19 cellular contexts compared by ENCODE assay signal in genomic region chr19:2117215-2117960, GRCh38. TPM values are rescaled to one million over a fixed set of nuclear protein-coding genes. Genes with fewer than 3 reads are reported as not detected.
A peak's percentile ranks its signal among the peaks of the same experiment; 100 is the strongest.
DNase-seq lines count a peak whose midpoint lies in the region; ATAC-seq, FAIRE-seq and TF ChIP-seq lines count a peak whose summit lies in the region.
"Had no signal": no experiment of that assay in that cellular context is flagged by ENCODE, and none has a peak within 500 bp of the region (broad histone marks: within the 10 kb centered on the region; RNA-seq: fewer than 3 reads in every experiment).

No MANE protein-coding gene starts in this region.

- no peaks in the 10 kb centered on the region for H3K9me3 ChIP-seq in adrenal gland (replicated peaks in 1 of 3)
- no peaks in the 10 kb centered on the region for H3K9me3 ChIP-seq in pancreas
- H3K9me3 ChIP-seq: BLaER1 treated with 17β-estradiol and CSF1 and Interleukin-3, amounts not matched to agents 10 nM and 100 nM had no signal

- peaks cover 0 to 6% of the 10 kb centered on the region in 2 donors for H3K4me1 ChIP-seq in adrenal gland (replicated peaks in 1 of 2)
- H3K4me1 ChIP-seq in pancreas: no peaks in the 10 kb centered on the region

- H3K27me3 Mint-ChIP-seq in chondrocyte (ENCODE audit: low read depth): no peaks in the 10 kb centered on the region
- H3K27me3 Mint-ChIP-seq in natural killer cell treated with Interleukin-12 subunit alpha and Interleukin-12 subunit beta and Interleukin-15 and Interleukin-18, amount 100 ng/mL, for 72 hours: no peaks in the 10 kb centered on the region
- H3K27me3 Mint-ChIP-seq: B cell had no signal

- FAIRE-seq in pancreas (lab: Jason Lieb, UNC): no peak
- FAIRE-seq: GM12891, GM18507, H54 had no signal

- H3K36me3 ChIP-seq in adrenal gland (replicated peaks in 1 of 2) (peaks cover 0 to 98% of the 10 kb centered on the region in 2 donors), pancreas (peaks cover 6 to 93% (median 70%) of the 10 kb centered on the region in 3 donors)

- intact Hi-C loops in adrenal gland (cut with DNase I) (no loop called here), pancreas (cut with DNase I) (no loop called here)

- TF ChIP-seq CTCF in adrenal gland (IDR thresholded peaks at IDR 0.05) (no peak), chondrocyte (IDR thresholded peaks at IDR 0.05) (no peak), pancreas (IDR thresholded peaks at IDR 0.05) (no peak)

- ATAC-seq in pancreas (peak; percentile 87 to 95 (median 94)), HG02588 (IDR thresholded peaks at IDR 0.05; ENCODE audit: unreplicated experiment) (no peak)
- no peak for ATAC-seq in natural killer cell treated with Interleukin-12 subunit alpha and Interleukin-12 subunit beta and Interleukin-15 and Interleukin-18, amount 100 ng/mL, for 72 hours
- ATAC-seq: CD8-positive, alpha-beta T cell; HCT116 had no signal

- H3K4me1 Mint-ChIP-seq in chondrocyte (ENCODE audit: low read depth): peaks cover 13% of the 10 kb centered on the region
- H3K4me1 Mint-ChIP-seq in natural killer cell treated with Interleukin-12 subunit alpha and Interleukin-12 subunit beta and Interleukin-15 and Interleukin-18, amount 100 ng/mL, for 72 hours (ENCODE audit: low read depth in 2 of 2): peaks cover 7 to 16% of the 10 kb centered on the region in 2 donors

- no peak overlapping the region for H3K4me3 ChIP-seq in adrenal gland
- H3K4me3 ChIP-seq in pancreas: no peak overlapping the region
- H3K4me3 ChIP-seq: BLaER1 treated with 17β-estradiol and CSF1 and Interleukin-3, amounts not matched to agents 10 nM and 100 nM; GM23248 had no signal

- WGBS in adrenal gland, 4 donors: 51 to 73% (median 61%) methylated on average over 11 to 27 of the region's 27 CpGs
- WGBS in pancreas, 2 donors: 56 to 61% methylated on average over 24 to 27 of the region's 27 CpGs

- H3K36me3 Mint-ChIP-seq in chondrocyte (ENCODE audit: low read depth): peaks cover 36% of the 10 kb centered on the region
- H3K36me3 Mint-ChIP-seq in natural killer cell treated with Interleukin-12 subunit alpha and Interleukin-12 subunit beta and Interleukin-15 and Interleukin-18, amount 100 ng/mL, for 72 hours: peaks cover 13% of the 10 kb centered on the region

- H3K27me3 ChIP-seq in adrenal gland: no peaks in the 10 kb centered on the region
- H3K27me3 ChIP-seq in pancreas: no peaks in the 10 kb centered on the region
- H3K27me3 ChIP-seq: BLaER1 treated with 17β-estradiol and CSF1 and Interleukin-3, amounts not matched to agents 10 nM and 100 nM had no signal

- H3K4me3 Mint-ChIP-seq in chondrocyte (ENCODE audit: unreplicated experiment): no peak overlapping the region
- no peak overlapping the region for H3K4me3 Mint-ChIP-seq in natural killer cell treated with Interleukin-12 subunit alpha and Interleukin-12 subunit beta and Interleukin-15 and Interleukin-18, amount 100 ng/mL, for 72 hours
- H3K4me3 Mint-ChIP-seq: B cell; CD8-positive, alpha-beta T cell had no signal

- H3K27ac ChIP-seq in adrenal gland (peak overlapping the region in 1 of 5 donors; percentile 23), pancreas (peak overlapping the region; percentile 52 to 70 (median 64))
- H3K27ac ChIP-seq: BLaER1 treated with 17β-estradiol and CSF1 and Interleukin-3, amounts not matched to agents 10 nM and 100 nM; GM23248 had no signal

- no peak for TF ChIP-seq POLR2A in adrenal gland (IDR thresholded peaks at IDR 0.05)

- no peak overlapping the region for H3K27ac Mint-ChIP-seq in chondrocyte (ENCODE audit: unreplicated experiment)
- no peak overlapping the region for H3K27ac Mint-ChIP-seq in natural killer cell treated with Interleukin-12 subunit alpha and Interleukin-12 subunit beta and Interleukin-15 and Interleukin-18, amount 100 ng/mL, for 72 hours
- H3K27ac Mint-ChIP-seq: B cell; CD8-positive, alpha-beta T cell had no signal

- H3K9me3 Mint-ChIP-seq in chondrocyte (ENCODE audit: low read depth): no peaks in the 10 kb centered on the region
- no peaks in the 10 kb centered on the region for H3K9me3 Mint-ChIP-seq in natural killer cell treated with Interleukin-12 subunit alpha and Interleukin-12 subunit beta and Interleukin-15 and Interleukin-18, amount 100 ng/mL, for 72 hours
- H3K9me3 Mint-ChIP-seq: CD8-positive, alpha-beta T cell had no signal

- DNase-seq in adrenal gland: peak in 6 of 7 donors; percentile 78 to 90 (median 86)
- DNase-seq in chondrocyte (ENCODE audit: low spot score): peak; percentile 89
- DNase-seq in pancreas: peak; percentile 82 to 97 (median 94)
- DNase-seq in natural killer cell treated with Interleukin-12 subunit alpha and Interleukin-12 subunit beta and Interleukin-15 and Interleukin-18, amount 100 ng/mL, for 72 hours (ENCODE audit: low spot score): no peak
- DNase-seq in stimulated activated CD8-positive, alpha-beta memory T cell treated with anti-CD3 and anti-CD28 coated beads, Interleukin-4, amount 100 ng/mL, for 48 hours: no peak
- DNase-seq: CD8-positive, alpha-beta T cell; DMS 273 treated with DMSO at 0.1 percent for 48 hours; DMS53; DND-41; EL; GM23248; KG1 had no signal

RNA-seq across cellular contexts. Expression of gene IZUMO4, which starts 20.7 kb away (rescaled TPM):
- 1 to 10 TPM in 6 of 8 donors, under 1 TPM in 2; 0.69 to 8.7 (median 2.1) TPM for total RNA-seq in adrenal gland
- 10 to 100 TPM in 2 of 3 donors, 1 to 10 TPM in 1; 2.6 to 24.6 (median 17.4) TPM for polyA plus RNA-seq in adrenal gland
- 2.4 to 3.9 TPM (median 3.2 TPM) in 3 replicates for total RNA-seq in chondrocyte
- 10 to 100 TPM in 1 of 6 donors, 1 to 10 TPM in 5; 5.2 to 10.5 (median 7.0) TPM for total RNA-seq in pancreas
- 10 to 100 TPM; 32.8 to 42.2 TPM for polyA plus RNA-seq in pancreas
- total RNA-seq in natural killer cell treated with Interleukin-12 subunit alpha and Interleukin-12 subunit beta and Interleukin-15 and Interleukin-18, amount 100 ng/mL, for 72 hours: 1 to 10 TPM; 5.7 to 5.9 TPM

RNA-seq across cellular contexts. Expression of gene MOB3A, which starts 21.3 kb away (rescaled TPM):
- total RNA-seq in adrenal gland: 10 to 100 TPM; 25.5 to 54.0 (median 45.2) TPM
- 10 to 100 TPM; 13.6 to 22.4 (median 16.0) TPM for polyA plus RNA-seq in adrenal gland
- total RNA-seq in chondrocyte: 34.6 to 48.0 TPM (median 45.5 TPM) in 3 replicates
- total RNA-seq in pancreas: 10 to 100 TPM; 14.5 to 26.0 (median 17.4) TPM
- polyA plus RNA-seq in pancreas: 10 to 100 TPM in 1 of 2 donors, 1 to 10 TPM in 1; 9.2 to 11.1 TPM
- total RNA-seq in natural killer cell treated with Interleukin-12 subunit alpha and Interleukin-12 subunit beta and Interleukin-15 and Interleukin-18, amount 100 ng/mL, for 72 hours: 100 to 1,000 TPM; 180 to 212 TPM

RNA-seq across cellular contexts. Expression of gene AP3D1, which starts 34.0 kb away (rescaled TPM):
- total RNA-seq in adrenal gland (100 to 1,000 TPM; 105 to 193 (median 122) TPM), chondrocyte (139 to 157 TPM (median 144 TPM) in 3 replicates), pancreas (100 to 1,000 TPM in 1 of 6 donors, 10 to 100 TPM in 5; 75.2 to 105 (median 83.9) TPM)
- polyA plus RNA-seq in adrenal gland (100 to 1,000 TPM in 2 of 3 donors, 10 to 100 TPM in 1; 88.7 to 133 (median 120) TPM), pancreas (100 to 1,000 TPM in 1 of 2 donors, 10 to 100 TPM in 1; 88.3 to 102 TPM)
- total RNA-seq in natural killer cell treated with Interleukin-12 subunit alpha and Interleukin-12 subunit beta and Interleukin-15 and Interleukin-18, amount 100 ng/mL, for 72 hours: 100 to 1,000 TPM; 126 to 191 TPM

RNA-seq across cellular contexts. Expression of gene DOT1L, which starts 46.3 kb away (rescaled TPM):
- total RNA-seq in adrenal gland: 10 to 100 TPM in 7 of 8 donors, 1 to 10 TPM in 1; 5.8 to 98.9 (median 20.8) TPM
- 10 to 100 TPM in 2 of 3 donors, 1 to 10 TPM in 1; 6.8 to 39.2 (median 13.6) TPM for polyA plus RNA-seq in adrenal gland
- total RNA-seq in chondrocyte: 24.0 to 26.2 TPM (median 24.9 TPM) in 3 replicates
- 10 to 100 TPM; 11.7 to 20.4 (median 14.5) TPM for total RNA-seq in pancreas
- 10 to 100 TPM; 14.4 to 34.4 TPM for polyA plus RNA-seq in pancreas
- 100 to 1,000 TPM; 108 to 190 TPM for total RNA-seq in natural killer cell treated with Interleukin-12 subunit alpha and Interleukin-12 subunit beta and Interleukin-15 and Interleukin-18, amount 100 ng/mL, for 72 hours

Comparison
In these comparisons a context has a peak if more than half of its experiments do, and no peak if none do; other contexts are left out.
1. DNase-seq: peak in adrenal gland (6 of 7), chondrocyte (single experiment) and pancreas (6 of 6); none in natural killer cell treated with Interleukin-12 subunit alpha and Interleukin-12 subunit beta and Interleukin-15 and Interleukin-18, amount 100 ng/mL, for 72 hours (single experiment) and stimulated activated CD8-positive, alpha-beta memory T cell treated with anti-CD3 and anti-CD28 coated beads, Interleukin-4, amount 100 ng/mL, for 48 hours (single experiment).
2. ATAC-seq: peak in pancreas (4 of 4); none in natural killer cell treated with Interleukin-12 subunit alpha and Interleukin-12 subunit beta and Interleukin-15 and Interleukin-18, amount 100 ng/mL, for 72 hours (0 of 2) and HG02588 (single experiment).